Comparison of ENCODE assay signal across 20 cellular contexts in genomic region chr4:43296946-43297528, GRCh38.
"Had no signal": no experiment of that assay in that cellular context is flagged by ENCODE, and none has a peak within 500 bp of the region (broad histone marks: within the 10 kb centered on the region; RNA-seq: fewer than 3 reads in every experiment).

No MANE protein-coding gene starts in this region.

- DNase-seq: Kasumi-1, MV-4-11, NCI-H1048, NCI-H1105, NCI-H1417, NCI-H1436 treated with DMSO at 0.1 percent for 48 hours, NCI-H1694, NCI-H187 treated with DMSO at 0.1 percent for 48 hours, NCI-H2029 treated with DMSO at 0.1 percent for 48 hours, NCI-H226, NCI-H446, NCI-H510A, NCI-H524 treated with DMSO at 0.1 percent for 48 hours, NCI-H69, NCI-H774, SHP77, T-helper 2 cell had no signal

- H3K27ac ChIP-seq: KMS-11, RWPE1 had no signal

- ATAC-seq: Panc1 had no signal

- H3K4me2 ChIP-seq: KMS-11 had no signal

- H3K9ac ChIP-seq: KMS-11 had no signal
